Comparison of ENCODE assay signal across 15 cellular contexts in the genomic region with DNA sequence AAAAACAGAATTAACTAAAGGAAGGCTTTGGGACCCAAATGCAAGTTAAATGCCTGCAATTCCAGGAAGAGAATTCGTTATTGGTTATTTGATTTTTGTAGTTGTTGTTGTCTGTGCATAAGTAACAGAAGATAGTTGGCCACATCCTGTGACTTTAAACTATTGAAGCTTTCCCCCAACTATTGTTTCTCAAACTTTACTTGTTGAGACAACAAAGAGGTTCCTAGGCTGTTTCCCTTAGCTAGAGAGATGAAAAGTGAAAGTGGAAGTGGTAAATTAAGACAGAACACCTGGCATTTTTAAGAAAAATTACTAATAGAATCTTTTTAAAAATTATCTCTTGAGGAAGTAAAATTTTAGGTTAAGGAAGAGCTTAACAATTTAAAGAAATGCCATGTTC.
DNase-seq lines count a peak whose midpoint lies in the region; ATAC-seq lines count a peak whose summit lies in the region.
"Had no signal": no experiment of that assay in that cellular context is flagged by ENCODE, and none has a peak within 500 bp of the region (broad histone marks: within the 10 kb centered on the region; RNA-seq: fewer than 3 reads in every experiment).

No MANE protein-coding gene starts in this region.

- intact Hi-C loops in posterior cingulate gyrus (cut with DNase I): no loop called here

- no peaks in the 10 kb centered on the region for H3K27me3 ChIP-seq in effector memory CD4-positive, alpha-beta T cell (replicated peaks; ENCODE audit: control insufficient read depth, insufficient read depth, low read length, poor library complexity, severe bottlenecking)
- H3K27me3 ChIP-seq: cardiac muscle cell had no signal

- no peak overlapping the region for H3K4me3 ChIP-seq in effector memory CD4-positive, alpha-beta T cell (ENCODE audit: insufficient read depth, low read depth, low read length, poor library complexity, severe bottlenecking)
- H3K4me3 ChIP-seq: cardiac muscle cell had no signal

- ATAC-seq in GM18498 (IDR thresholded peaks at IDR 0.05; ENCODE audit: unreplicated experiment) (peak; percentile 86), GM19452 (IDR thresholded peaks at IDR 0.05; ENCODE audit: unreplicated experiment) (peak; percentile 83), HG02798 (IDR thresholded peaks at IDR 0.05; ENCODE audit: poor library complexity, unreplicated experiment) (peak; percentile 82), HG03442 (IDR thresholded peaks at IDR 0.05; ENCODE audit: unreplicated experiment) (peak; percentile 91)

- H3K27ac ChIP-seq in effector memory CD4-positive, alpha-beta T cell (ENCODE audit: insufficient read depth, low read length, poor library complexity, severe bottlenecking): no peak overlapping the region
- H3K27ac ChIP-seq: cardiac muscle cell, epithelial cell of prostate had no signal

- DNase-seq in posterior cingulate gyrus: no peak
- no peak for DNase-seq in NOMO-1 (lab: John Stamatoyannopoulos, UW; ENCODE audit: unreplicated experiment in 2 of 2)
- DNase-seq in NK-92 (lab: John Stamatoyannopoulos, UW; ENCODE audit: unreplicated experiment): no peak
- DNase-seq in effector memory CD4-positive, alpha-beta T cell: no peak
- DNase-seq: activated gamma-delta T cell treated with Interleukin-2 at 50 U/mL for 16 hours; HFFc6; midbrain; NCI-H524 treated with DMSO at 0.1 percent for 48 hours; stimulated activated CD4-positive, alpha-beta T cell treated with anti-CD3 and anti-CD28 coated beads, Interleukin-2, amount 100 ng/mL, for 48 hours had no signal

- no peaks in the 10 kb centered on the region for H3K9me3 ChIP-seq in effector memory CD4-positive, alpha-beta T cell (ENCODE audit: control insufficient read depth, low read length)

- no peaks in the 10 kb centered on the region for H3K36me3 ChIP-seq in effector memory CD4-positive, alpha-beta T cell (ENCODE audit: control insufficient read depth, insufficient read depth, low read length)
- H3K36me3 ChIP-seq: cardiac muscle cell had no signal

- no peaks in the 10 kb centered on the region for H3K4me1 ChIP-seq in effector memory CD4-positive, alpha-beta T cell (ENCODE audit: control insufficient read depth, insufficient read depth, low read length, poor library complexity, severe bottlenecking)
